Comparison of ENCODE assay signal across 10 cellular contexts in genomic region chr9:114349713-114350480, GRCh38. TPM values are rescaled to one million over a fixed set of nuclear protein-coding genes. Genes with fewer than 3 reads are reported as not detected.
A peak's percentile ranks its signal among the peaks of the same experiment; 100 is the strongest.
DNase-seq lines count a peak whose midpoint lies in the region; ATAC-seq and TF ChIP-seq lines count a peak whose summit lies in the region.
"Had no signal": no experiment of that assay in that cellular context is flagged by ENCODE, and none has a peak within 500 bp of the region (broad histone marks: within the 10 kb centered on the region; RNA-seq: fewer than 3 reads in every experiment).

No MANE protein-coding gene starts in this region.

- H3K27me3 Mint-ChIP-seq in T-helper 2 cell treated with Interferon-gamma antibody and Interleukin-4, amounts not matched to agents 5 μg/mL and 100 μg/mL, for 36 hours (ENCODE audit: low read depth), result no peaks in the 10 kb centered on the region

- H3K9me3 ChIP-seq in SU-DHL-6 (ENCODE audit: insufficient read depth, low read length) (no peaks in the 10 kb centered on the region), hepatocyte (ENCODE audit: low read depth) (no peaks in the 10 kb centered on the region), stomach smooth muscle (ENCODE audit: control insufficient read depth in 2 of 2, low read length in 2 of 2) (no peaks in the 10 kb centered on the region), adrenal gland (replicated peaks in 1 of 3) (no peaks in the 10 kb centered on the region)

- no peaks in the 10 kb centered on the region for H3F3A ChIP-seq in SU-DHL-6 (ENCODE audit: insufficient read depth)

- H3K4me1 ChIP-seq in hepatocyte (ENCODE audit: insufficient read depth), result peaks cover 13% of the 10 kb centered on the region
- peaks cover 22% of the 10 kb centered on the region for H3K4me1 ChIP-seq in stomach smooth muscle (ENCODE audit: control insufficient read depth, insufficient read depth, low read length)
- peaks cover 6 to 7% of the 10 kb centered on the region in 2 donors for H3K4me1 ChIP-seq in adrenal gland (replicated peaks in 1 of 2)

- peak overlapping the region; percentile 55 for H3K27ac ChIP-seq in SU-DHL-6 (ENCODE audit: low read depth, low read length)
- H3K27ac ChIP-seq in hepatocyte, result peak overlapping the region; percentile 44
- H3K27ac ChIP-seq in stomach smooth muscle (ENCODE audit: low read length), result peak overlapping the region; percentile 88
- H3K27ac ChIP-seq in adrenal gland, result peak overlapping the region in 1 of 5 donors; percentile 85

- H3K9me3 Mint-ChIP-seq in T-helper 2 cell treated with Interferon-gamma antibody and Interleukin-4, amounts not matched to agents 5 μg/mL and 100 μg/mL, for 36 hours, result no peaks in the 10 kb centered on the region

- H3K27ac Mint-ChIP-seq in T-helper 2 cell treated with Interferon-gamma antibody and Interleukin-4, amounts not matched to agents 5 μg/mL and 100 μg/mL, for 36 hours, result peak overlapping the region; percentile 84

- no peaks in the 10 kb centered on the region for H3K9me2 ChIP-seq in SU-DHL-6 (replicated peaks; ENCODE audit: insufficient read depth, low read length)
- no peaks in the 10 kb centered on the region for H3K9me2 ChIP-seq in hepatocyte (replicated peaks; ENCODE audit: insufficient read depth)

- intact Hi-C loops in adrenal gland (cut with DNase I), result loop anchor here (10.0 kb wide), 3 partner anchors 45 to 305 kb away; partner anchors contain the start of genes TEX53 (in 1 of the 2) and WHRN (in 1 of the 2)

- no peaks in the 10 kb centered on the region for H3K79me2 ChIP-seq in SU-DHL-6 (ENCODE audit: insufficient read depth, low read length)
- no peaks in the 10 kb centered on the region for H3K79me2 ChIP-seq in hepatocyte

- peaks cover 41% of the 10 kb centered on the region for H3K36me3 ChIP-seq in SU-DHL-6 (ENCODE audit: low read length)
- no peaks in the 10 kb centered on the region for H3K36me3 ChIP-seq in hepatocyte (replicated peaks; ENCODE audit: insufficient read depth, low read depth)
- peaks cover 31 to 42% of the 10 kb centered on the region in 2 donors for H3K36me3 ChIP-seq in stomach smooth muscle (ENCODE audit: control insufficient read depth in 2 of 2, insufficient read depth in 2 of 2, low read length in 2 of 2)
- H3K36me3 ChIP-seq in adrenal gland (replicated peaks in 1 of 2), result peaks cover 0 to 88% of the 10 kb centered on the region in 2 donors

- H3K4me3 ChIP-seq in SU-DHL-6 (ENCODE audit: insufficient read depth, low read length, poor library complexity, severe bottlenecking) (no peak overlapping the region), hepatocyte (no peak overlapping the region), stomach smooth muscle (ENCODE audit: low read length in 2 of 2) (no peak overlapping the region), adrenal gland (no peak overlapping the region)

- no peaks in the 10 kb centered on the region for H4K20me1 ChIP-seq in SU-DHL-6 (ENCODE audit: low read depth, low read length)
- H4K20me1 ChIP-seq in hepatocyte (ENCODE audit: insufficient read depth, poor library complexity, severe bottlenecking), result no peaks in the 10 kb centered on the region

- H3K27me3 ChIP-seq in SU-DHL-6 (ENCODE audit: low read length) (no peaks in the 10 kb centered on the region), hepatocyte (no peaks in the 10 kb centered on the region), stomach smooth muscle (ENCODE audit: control insufficient read depth in 1 of 2, insufficient read depth in 2 of 2, low read length in 2 of 2) (no peaks in the 10 kb centered on the region), adrenal gland (no peaks in the 10 kb centered on the region)

- H3K4me1 Mint-ChIP-seq in T-helper 2 cell treated with Interferon-gamma antibody and Interleukin-4, amounts not matched to agents 5 μg/mL and 100 μg/mL, for 36 hours (ENCODE audit: low read depth), result peaks cover 31% of the 10 kb centered on the region

- no peak for ATAC-seq in GM21390 (IDR thresholded peaks at IDR 0.05; ENCODE audit: unreplicated experiment)

- no peak for DNase-seq in T-helper 2 cell treated with Interferon-gamma antibody and Interleukin-4, amounts not matched to agents 5 μg/mL and 100 μg/mL, for 36 hours (ENCODE audit: low spot score)
- DNase-seq in T-helper 2 cell, result no peak
- no peak for DNase-seq in hepatocyte (ENCODE audit: low spot score)
- DNase-seq in HuH-7 (ENCODE audit: low spot score), result no peak
- DNase-seq in adrenal gland, result no peak
- DNase-seq: NCI-H510A, retina had no signal

- no peak for TF ChIP-seq POLR2A in adrenal gland (IDR thresholded peaks at IDR 0.05)

- H3K9ac ChIP-seq in SU-DHL-6 (ENCODE audit: low read length) (no peak overlapping the region), stomach smooth muscle (ENCODE audit: low read length in 2 of 2) (peak overlapping the region in 1 of 2 donors; percentile 47)

- peak overlapping the region; percentile 25 for H3K4me3 Mint-ChIP-seq in T-helper 2 cell treated with Interferon-gamma antibody and Interleukin-4, amounts not matched to agents 5 μg/mL and 100 μg/mL, for 36 hours

- TF ChIP-seq CTCF in SU-DHL-6 (IDR thresholded peaks at IDR 0.05; ENCODE audit: insufficient read depth, low read length, poor library complexity, severe bottlenecking), result no peak
- no peak for TF ChIP-seq CTCF in hepatocyte (IDR thresholded peaks at IDR 0.05; ENCODE audit: poor library complexity)
- TF ChIP-seq CTCF in adrenal gland (IDR thresholded peaks at IDR 0.05), result no peak

- 91% methylated on average over 10 of the region's 10 CpGs for WGBS in hepatocyte (ENCODE audit: low lambda C conversion rate, missing lambda C conversion rate)
- 82 to 86% (median 85%) methylated on average over 9 to 10 of the region's 10 CpGs for WGBS in adrenal gland, 4 donors

- H3K36me3 Mint-ChIP-seq in T-helper 2 cell treated with Interferon-gamma antibody and Interleukin-4, amounts not matched to agents 5 μg/mL and 100 μg/mL, for 36 hours (ENCODE audit: low read depth), result peaks cover 75% of the 10 kb centered on the region

- no peak overlapping the region for H3K4me2 ChIP-seq in SU-DHL-6 (ENCODE audit: low read depth, low read length, poor library complexity, severe bottlenecking)
- no peak overlapping the region for H3K4me2 ChIP-seq in hepatocyte

- no peak overlapping the region for H2AFZ ChIP-seq in SU-DHL-6 (ENCODE audit: low read depth, low read length, severe bottlenecking)
- no peak overlapping the region for H2AFZ ChIP-seq in hepatocyte

RNA-seq across cellular contexts. Expression of gene ORM2, which starts 20.2 kb away (rescaled TPM):
- total RNA-seq in hepatocyte (45.7 and 52.0 TPM in 2 replicates), adrenal gland (1 to 10 TPM in 4 of 8 donors, under 1 TPM in 1, not detected in 3; 0.60 to 6.8 (median 1.8) TPM)
- polyA plus RNA-seq in hepatocyte (80.9 and 136 TPM in 2 replicates), adrenal gland (10 to 100 TPM in 1 of 3 donors, 1 to 10 TPM in 1, under 1 TPM in 1; 0.88 to 16.2 (median 1.3) TPM)

RNA-seq across cellular contexts. Expression of gene ORM1, which starts 27.0 kb away (rescaled TPM):
- total RNA-seq in hepatocyte (397 and 472 TPM in 2 replicates), adrenal gland (10 to 100 TPM in 1 of 8 donors, 1 to 10 TPM in 6, not detected in 1; 2.9 to 26.0 (median 4.0) TPM)
- polyA plus RNA-seq in hepatocyte (538 and 976 TPM in 2 replicates), adrenal gland (10 to 100 TPM in 2 of 3 donors, 1 to 10 TPM in 1; 3.3 to 24.8 (median 14.3) TPM)

RNA-seq across cellular contexts. Expression of gene AKNA, which starts 37.9 kb away (rescaled TPM):
- total RNA-seq in hepatocyte, result 12.9 and 13.8 TPM in 2 replicates
- polyA plus RNA-seq in hepatocyte, result 4.5 and 6.6 TPM in 2 replicates
- 10 to 100 TPM in 6 of 8 donors, 1 to 10 TPM in 2; 7.5 to 20.0 (median 15.9) TPM for total RNA-seq in adrenal gland
- 10 to 100 TPM in 2 of 3 donors, 1 to 10 TPM in 1; 4.8 to 37.3 (median 20.3) TPM for polyA plus RNA-seq in adrenal gland

Comparison
In these comparisons a context has a peak if more than half of its experiments do, and no peak if none do; other contexts are left out.
1. RNA of gene ORM1, which starts 27.0 kb away (total RNA-seq): 397 to 472 TPM in hepatocyte; 2.9 to 26.0 TPM in adrenal gland; every median in the first group is over 10 times any median in the second.